Comparison of ENCODE assay signal across 9 cellular contexts in the genomic region with DNA sequence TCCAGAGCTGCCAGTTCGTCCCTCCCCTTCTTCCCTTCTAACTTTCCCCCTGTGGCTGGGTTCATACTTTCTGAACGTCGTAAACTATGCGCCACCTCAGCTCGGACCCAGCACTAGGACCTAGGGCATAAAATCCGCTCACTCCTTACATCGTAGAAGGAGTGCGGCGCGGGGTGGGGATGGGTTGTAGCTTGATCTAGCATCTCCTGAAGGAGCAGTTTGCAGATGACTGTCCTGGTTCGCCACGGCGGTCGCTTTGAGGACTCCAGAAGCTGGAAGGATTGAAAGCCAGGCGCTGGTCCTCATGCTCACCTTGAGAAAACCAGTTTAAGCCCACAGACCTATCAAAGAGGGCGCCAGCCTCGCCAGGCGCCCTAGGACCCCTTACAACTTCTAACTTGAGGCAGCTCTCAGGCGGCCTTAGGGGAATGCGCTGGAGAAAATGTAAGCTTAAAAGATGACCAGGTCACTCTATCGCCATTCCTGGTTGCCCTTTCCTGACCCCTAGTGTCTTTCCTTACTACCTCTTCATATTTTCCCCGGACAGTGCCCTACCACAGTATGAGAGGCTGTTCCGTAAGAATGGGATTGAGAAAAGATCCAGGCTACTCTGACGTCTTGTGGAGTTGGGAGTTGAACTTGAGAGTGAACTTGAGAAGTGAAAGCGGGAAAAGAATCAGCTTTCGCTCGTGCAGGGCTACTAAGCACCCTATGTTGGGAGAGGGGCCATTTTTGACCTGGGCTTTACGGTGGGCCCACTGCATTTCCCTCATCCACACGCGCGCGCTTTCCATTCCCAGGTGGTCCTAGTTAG. TPM values are rescaled to one million over a fixed set of nuclear protein-coding genes. Genes with fewer than 3 reads are reported as not detected.
DNase-seq lines count a peak whose midpoint lies in the region; ATAC-seq and TF ChIP-seq lines count a peak whose summit lies in the region.
"Had no signal": no experiment of that assay in that cellular context is flagged by ENCODE, and none has a peak within 500 bp of the region (broad histone marks: within the 10 kb centered on the region; RNA-seq: fewer than 3 reads in every experiment).

No MANE protein-coding gene starts in this region.

- H4K20me1 ChIP-seq in smooth muscle cell (ENCODE audit: low read depth): no peaks in the 10 kb centered on the region

- ATAC-seq in HG03520 (IDR thresholded peaks at IDR 0.05; ENCODE audit: unreplicated experiment) (no peak), GM18517 (IDR thresholded peaks at IDR 0.05; ENCODE audit: unreplicated experiment) (no peak)

- H3K9me3 ChIP-seq in HUES48 (ENCODE audit: control insufficient read depth, insufficient read depth, low read length) (no peaks in the 10 kb centered on the region), adrenal gland (replicated peaks in 1 of 3) (no peaks in the 10 kb centered on the region), iPS-18a (ENCODE audit: control insufficient read depth, low read depth, low read length) (no peaks in the 10 kb centered on the region), smooth muscle cell (replicated peaks; ENCODE audit: low read depth) (no peaks in the 10 kb centered on the region)

- 7 to 12% (median 9%) methylated on average over 28 to 32 of the region's 32 CpGs for WGBS in adrenal gland, 4 donors
- 2% methylated on average over 32 of the region's 32 CpGs for WGBS in smooth muscle cell (ENCODE audit: low lambda C conversion rate)

- H3K36me3 ChIP-seq in HUES48 (ENCODE audit: control insufficient read depth, insufficient read depth, low read length): no peaks in the 10 kb centered on the region
- H3K36me3 ChIP-seq in adrenal gland (replicated peaks in 1 of 2): no peaks in the 10 kb centered on the region
- no peaks in the 10 kb centered on the region for H3K36me3 ChIP-seq in iPS-18a (ENCODE audit: control insufficient read depth, low read depth, low read length)
- no peaks in the 10 kb centered on the region for H3K36me3 ChIP-seq in smooth muscle cell (ENCODE audit: low read depth)

- H3K79me2 ChIP-seq in smooth muscle cell (ENCODE audit: low read depth): no peaks in the 10 kb centered on the region

- peak overlapping the region; percentile 75 for H2AFZ ChIP-seq in smooth muscle cell (ENCODE audit: low read depth)

- intact Hi-C loops in adrenal gland (cut with DNase I): no loop called here

- TF ChIP-seq POLR2A in adrenal gland (IDR thresholded peaks at IDR 0.05): no peak

- in situ Hi-C loops in KBM-7 (cut with MboI; ENCODE audit: low pct_unique_long_range_greater_than_20kb, low sequenced_read_pairs): no loop called here

- peak overlapping the region; percentile 97 for H3K4me2 ChIP-seq in smooth muscle cell

- DNase-seq in adrenal gland: peak in 6 of 7 donors; percentile 15 to 57 (median 26)
- no peak for DNase-seq in smooth muscle cell (lab: John Stamatoyannopoulos, UW; ENCODE audit: unreplicated experiment)
- DNase-seq in KBM-7: no peak
- DNase-seq in NAMALWA (ENCODE audit: low spot score): no peak
- DNase-seq: NCI-H1694 treated with DMSO at 0.1 percent for 48 hours had no signal

- H3K9ac ChIP-seq in HUES48 (ENCODE audit: low read depth, low read length) (no peak overlapping the region), iPS-18a (ENCODE audit: low read length) (no peak overlapping the region), smooth muscle cell (ENCODE audit: low read depth) (no peak overlapping the region)

- no peak for TF ChIP-seq CTCF in adrenal gland (IDR thresholded peaks at IDR 0.05)
- TF ChIP-seq CTCF in smooth muscle cell (IDR thresholded peaks at IDR 0.05; ENCODE audit: borderline replicate concordance, insufficient read depth, poor library complexity, severe bottlenecking): no peak

- H3K4me3 ChIP-seq in HUES48 (ENCODE audit: low read depth, low read length) (peak overlapping the region; percentile 74), adrenal gland (peak overlapping the region in 2 of 4 donors; percentile 53 to 55), iPS-18a (ENCODE audit: low read length) (peak overlapping the region; percentile 72), smooth muscle cell (peak overlapping the region; percentile 65)

- peaks cover 56% of the 10 kb centered on the region for H3K27me3 ChIP-seq in HUES48 (ENCODE audit: control insufficient read depth, insufficient read depth, low read length)
- peaks cover 3% of the 10 kb centered on the region for H3K27me3 ChIP-seq in adrenal gland
- peaks cover 49% of the 10 kb centered on the region for H3K27me3 ChIP-seq in iPS-18a (ENCODE audit: control insufficient read depth, insufficient read depth, low read length)
- H3K27me3 ChIP-seq in smooth muscle cell (ENCODE audit: low read depth): peaks cover 79% of the 10 kb centered on the region

- H3K4me1 ChIP-seq in HUES48 (ENCODE audit: control insufficient read depth, insufficient read depth, low read length): peaks cover 34% of the 10 kb centered on the region
- H3K4me1 ChIP-seq in adrenal gland (replicated peaks in 1 of 2): peaks cover 0 to 28% of the 10 kb centered on the region in 2 donors
- peaks cover 22% of the 10 kb centered on the region for H3K4me1 ChIP-seq in iPS-18a (ENCODE audit: control insufficient read depth, low read depth, low read length)
- peaks cover 13% of the 10 kb centered on the region for H3K4me1 ChIP-seq in smooth muscle cell (ENCODE audit: low read depth)

- H3K27ac ChIP-seq in HUES48 (ENCODE audit: low read depth, low read length) (no peak overlapping the region), adrenal gland (peak overlapping the region in 4 of 5 donors; percentile 3 to 73 (median 30)), iPS-18a (ENCODE audit: low read length) (no peak overlapping the region), smooth muscle cell (ENCODE audit: low read depth) (no peak overlapping the region)

- H3F3A ChIP-seq in smooth muscle cell (ENCODE audit: low read depth): no peaks in the 10 kb centered on the region

RNA-seq across cellular contexts. Expression of a gene that starts 2.8 kb away (rescaled TPM):
- total RNA-seq in adrenal gland (1 to 10 TPM; 2.2 to 8.8 (median 5.0) TPM), smooth muscle cell (2.5 and 4.9 TPM in 2 replicates)
- polyA plus RNA-seq in adrenal gland (1 to 10 TPM; 1.7 to 2.5 (median 2.0) TPM), smooth muscle cell (0.91 and 0.95 TPM in 2 replicates)

Comparison
In these comparisons a context has a peak if more than half of its experiments do, and no peak if none do; other contexts are left out.
1. H3K27ac ChIP-seq: peak in adrenal gland (4 of 5); none in HUES48 (single experiment), iPS-18a (single experiment) and smooth muscle cell (single experiment).
2. DNase-seq: peak in adrenal gland (6 of 7); none in smooth muscle cell (single experiment), KBM-7 (single experiment) and NAMALWA (single experiment).